11 cellular contexts compared by ENCODE assay signal in genomic region chr17:7383371-7383741, GRCh38. TPM values are rescaled to one million over a fixed set of nuclear protein-coding genes. Genes with fewer than 3 reads are reported as not detected.
A peak's percentile ranks its signal among the peaks of the same experiment; 100 is the strongest.
DNase-seq lines count a peak whose midpoint lies in the region; ATAC-seq and TF ChIP-seq lines count a peak whose summit lies in the region.
"Had no signal": no experiment of that assay in that cellular context is flagged by ENCODE, and none has a peak within 500 bp of the region (broad histone marks: within the 10 kb centered on the region; RNA-seq: fewer than 3 reads in every experiment).

No MANE protein-coding gene starts in this region.

- no peak overlapping the region for H3K27ac Mint-ChIP-seq in activated T-helper 1 cell treated with anti-CD3 and anti-CD28 coated beads, Interleukin-12 subunit alpha, Interleukin-12 subunit beta, Interleukin-2, Interleukin-4 antibody, amounts not matched to agents 30 ng/mL and 10 ng/mL and 1 ng/mL, durations not matched to agents 14 hours and 24 hours and 36 hours

- H3K27ac ChIP-seq in left ventricle myocardium inferior (replicated peaks) (no peak overlapping the region), mesenchymal stem cell (ENCODE audit: low read length, poor library complexity, severe bottlenecking) (no peak overlapping the region), tibial nerve (peak overlapping the region in 3 of 4 donors; percentile 55 to 86 (median 83))

- no peak for DNase-seq in left ventricle myocardium inferior
- no peak for DNase-seq in left cardiac atrium
- no peak for DNase-seq in activated T-helper 1 cell treated with anti-CD3 and anti-CD28 coated beads, Interleukin-12 subunit alpha, Interleukin-12 subunit beta, Interleukin-2, Interleukin-4 antibody, amounts not matched to agents 30 ng/mL and 10 ng/mL and 1 ng/mL, durations not matched to agents 14 hours and 24 hours and 36 hours (ENCODE audit: low spot score)
- DNase-seq in mesenchymal stem cell: no peak
- no peak for DNase-seq in tibial nerve (ENCODE audit: low spot score in 2 of 2)
- no peak for DNase-seq in inferior parietal cortex (ENCODE audit: extremely low spot score)
- no peak for DNase-seq in amniotic stem cell (lab: John Stamatoyannopoulos, UW)
- DNase-seq in Kasumi-1 (lab: John Stamatoyannopoulos, UW): no peak
- DNase-seq: NCI-H1694 had no signal

- peaks cover 4% of the 10 kb centered on the region for H3K36me3 ChIP-seq in left ventricle myocardium inferior
- peaks cover 2 to 22% of the 10 kb centered on the region in 2 experiments for H3K36me3 ChIP-seq in mesenchymal stem cell (ENCODE audit: control insufficient read depth in 1 of 2, insufficient read depth in 2 of 2, low read depth in 1 of 2, low read length in 2 of 2)
- H3K36me3 ChIP-seq in tibial nerve: peaks cover 0 to 23% (median 0%) of the 10 kb centered on the region in 3 donors

- H2BK120ac ChIP-seq in mesenchymal stem cell (ENCODE audit: low read depth, low read length): no peak overlapping the region

- no peak overlapping the region for H3K23ac ChIP-seq in mesenchymal stem cell (ENCODE audit: low read length in 2 of 2)

- H3K9me3 ChIP-seq in left ventricle myocardium inferior (replicated peaks) (no peaks in the 10 kb centered on the region), mesenchymal stem cell (ENCODE audit: control insufficient read depth, low read length) (peaks cover 12% of the 10 kb centered on the region), tibial nerve (no peaks in the 10 kb centered on the region)

- TF ChIP-seq EP300 in tibial nerve (IDR thresholded peaks at IDR 0.05): no peak

- TF ChIP-seq POLR2A in tibial nerve (IDR thresholded peaks at IDR 0.05): no peak

- no peak overlapping the region for H2AK5ac ChIP-seq in mesenchymal stem cell (ENCODE audit: low read length, severe bottlenecking)

- H3K4me1 ChIP-seq in left ventricle myocardium inferior (peaks cover 35% of the 10 kb centered on the region), mesenchymal stem cell (ENCODE audit: control insufficient read depth, insufficient read depth, low read depth, low read length) (peaks cover 19% of the 10 kb centered on the region), tibial nerve (peaks cover 0 to 40% (median 13%) of the 10 kb centered on the region in 4 donors)

- TF ChIP-seq CTCF in left ventricle myocardium inferior (IDR thresholded peaks at IDR 0.05; ENCODE audit: borderline replicate concordance): no peak
- TF ChIP-seq CTCF in tibial nerve (IDR thresholded peaks at IDR 0.05): no peak

- H4K91ac ChIP-seq in mesenchymal stem cell (ENCODE audit: low read length): no peak overlapping the region

- H2BK5ac ChIP-seq in mesenchymal stem cell (ENCODE audit: low read depth, low read length, poor library complexity, severe bottlenecking): no peak overlapping the region

- H3K14ac ChIP-seq in mesenchymal stem cell (ENCODE audit: low read length in 2 of 2): peak overlapping the region in 1 of 2 experiments; percentile 79

- peak overlapping the region; percentile 43 for H3K4me3 Mint-ChIP-seq in activated T-helper 1 cell treated with anti-CD3 and anti-CD28 coated beads, Interleukin-12 subunit alpha, Interleukin-12 subunit beta, Interleukin-2, Interleukin-4 antibody, amounts not matched to agents 30 ng/mL and 10 ng/mL and 1 ng/mL, durations not matched to agents 14 hours and 24 hours and 36 hours

- H3K18ac ChIP-seq in mesenchymal stem cell (ENCODE audit: low read depth in 1 of 2, low read length in 2 of 2): no peak overlapping the region

- peak overlapping the region; percentile 2 for H3K9ac ChIP-seq in mesenchymal stem cell (ENCODE audit: low read length)

- H2BK12ac ChIP-seq in mesenchymal stem cell (ENCODE audit: low read length in 2 of 2): no peak overlapping the region

- peaks cover 36% of the 10 kb centered on the region for H3K27me3 Mint-ChIP-seq in activated T-helper 1 cell treated with anti-CD3 and anti-CD28 coated beads, Interleukin-12 subunit alpha, Interleukin-12 subunit beta, Interleukin-2, Interleukin-4 antibody, amounts not matched to agents 30 ng/mL and 10 ng/mL and 1 ng/mL, durations not matched to agents 14 hours and 24 hours and 36 hours (ENCODE audit: insufficient read depth)

- peaks cover 20% of the 10 kb centered on the region for H3K27me3 ChIP-seq in left ventricle myocardium inferior (ENCODE audit: low read depth)
- peaks cover 42 to 46% of the 10 kb centered on the region in 2 experiments for H3K27me3 ChIP-seq in mesenchymal stem cell (ENCODE audit: control insufficient read depth in 1 of 2, insufficient read depth in 1 of 2, low read length in 2 of 2)
- H3K27me3 ChIP-seq in tibial nerve: peaks cover 0 to 47% of the 10 kb centered on the region in 2 donors

- peaks cover 5% of the 10 kb centered on the region for H3K4me1 Mint-ChIP-seq in activated T-helper 1 cell treated with anti-CD3 and anti-CD28 coated beads, Interleukin-12 subunit alpha, Interleukin-12 subunit beta, Interleukin-2, Interleukin-4 antibody, amounts not matched to agents 30 ng/mL and 10 ng/mL and 1 ng/mL, durations not matched to agents 14 hours and 24 hours and 36 hours (ENCODE audit: low read depth)

- peaks cover under 1% of the 10 kb centered on the region for H3K79me1 ChIP-seq in mesenchymal stem cell (replicated peaks; ENCODE audit: low read length, poor library complexity, severe bottlenecking)

- 89% methylated on average over 11 of the region's 11 CpGs for WGBS in mesenchymal stem cell
- WGBS in tibial nerve, 2 donors: 63 to 84% methylated on average over 6 to 10 of the region's 11 CpGs

- no peak for ATAC-seq in left cardiac atrium

- intact Hi-C loops in left ventricle myocardium inferior (cut with micrococcal nuclease) (no loop called here), left cardiac atrium (cut with DNase I) (no loop called here)
- intact Hi-C loops in activated T-helper 1 cell treated with anti-CD3 and anti-CD28 coated beads, Interleukin-12 subunit alpha, Interleukin-12 subunit beta, Interleukin-2, Interleukin-4 antibody, amounts not matched to agents 30 ng/mL and 10 ng/mL and 1 ng/mL, durations not matched to agents 14 hours and 24 hours and 36 hours (cut with micrococcal nuclease): no loop called here

- peaks cover 9% of the 10 kb centered on the region for H3K9me3 Mint-ChIP-seq in activated T-helper 1 cell treated with anti-CD3 and anti-CD28 coated beads, Interleukin-12 subunit alpha, Interleukin-12 subunit beta, Interleukin-2, Interleukin-4 antibody, amounts not matched to agents 30 ng/mL and 10 ng/mL and 1 ng/mL, durations not matched to agents 14 hours and 24 hours and 36 hours

- no peak overlapping the region for H3K4me2 ChIP-seq in mesenchymal stem cell (ENCODE audit: low read length, poor library complexity, severe bottlenecking)

- peaks cover 9% of the 10 kb centered on the region for H3K36me3 Mint-ChIP-seq in activated T-helper 1 cell treated with anti-CD3 and anti-CD28 coated beads, Interleukin-12 subunit alpha, Interleukin-12 subunit beta, Interleukin-2, Interleukin-4 antibody, amounts not matched to agents 30 ng/mL and 10 ng/mL and 1 ng/mL, durations not matched to agents 14 hours and 24 hours and 36 hours (ENCODE audit: low read depth)

- no peak overlapping the region for H2BK15ac ChIP-seq in mesenchymal stem cell (ENCODE audit: low read depth, poor library complexity, severe bottlenecking)

- H4K8ac ChIP-seq in mesenchymal stem cell (ENCODE audit: low read length): no peak overlapping the region

- H2AFZ ChIP-seq in mesenchymal stem cell (ENCODE audit: low read depth, low read length): no peak overlapping the region

- no peak overlapping the region for H3K4ac ChIP-seq in mesenchymal stem cell (ENCODE audit: low read depth in 1 of 2, low read length in 2 of 2)

- H3K4me3 ChIP-seq in left ventricle myocardium inferior (peak overlapping the region; percentile 64), mesenchymal stem cell (ENCODE audit: insufficient read depth in 1 of 2, low read depth in 1 of 2, low read length in 2 of 2) (peak overlapping the region in 1 of 2 experiments; percentile 65), tibial nerve (peak overlapping the region; percentile 48 to 60 (median 52))

RNA-seq across cellular contexts. Expression of gene TNK1, which starts 2.5 kb away (rescaled TPM):
- total RNA-seq in left ventricle myocardium inferior (1.8 TPM), left cardiac atrium (1 to 10 TPM; 1.9 to 2.1 TPM), tibial nerve (1 to 10 TPM; 2.4 to 9.8 (median 6.0) TPM)
- total RNA-seq in activated T-helper 1 cell treated with anti-CD3 and anti-CD28 coated beads, Interleukin-12 subunit alpha, Interleukin-12 subunit beta, Interleukin-2, Interleukin-4 antibody, amounts not matched to agents 30 ng/mL and 10 ng/mL and 1 ng/mL, durations not matched to agents 14 hours and 24 hours and 36 hours: 3.8 and 4.9 TPM in 2 replicates
- polyA plus RNA-seq in mesenchymal stem cell (2013, experiment 1 of 2): 0.04 TPM
- not detected for polyA plus RNA-seq in mesenchymal stem cell (2013, experiment 2 of 2)

RNA-seq across cellular contexts. Expression of gene PLSCR3, which starts 11.0 kb away (rescaled TPM):
- total RNA-seq in left ventricle myocardium inferior (20.1 TPM), left cardiac atrium (10 to 100 TPM; 22.4 to 29.0 TPM), tibial nerve (10 to 100 TPM; 28.7 to 55.5 (median 42.9) TPM)
- total RNA-seq in activated T-helper 1 cell treated with anti-CD3 and anti-CD28 coated beads, Interleukin-12 subunit alpha, Interleukin-12 subunit beta, Interleukin-2, Interleukin-4 antibody, amounts not matched to agents 30 ng/mL and 10 ng/mL and 1 ng/mL, durations not matched to agents 14 hours and 24 hours and 36 hours: 77.1 and 78.2 TPM in 2 replicates
- polyA plus RNA-seq in mesenchymal stem cell (2013, experiment 1 of 2): 98.8 TPM
- 98.5 TPM for polyA plus RNA-seq in mesenchymal stem cell (2013, experiment 2 of 2)

RNA-seq across cellular contexts. Expression of gene TMEM256, which starts 20.5 kb away (rescaled TPM):
- total RNA-seq in left ventricle myocardium inferior (67.8 TPM), left cardiac atrium (10 to 100 TPM; 67.3 to 69.2 TPM), tibial nerve (100 to 1,000 TPM in 2 of 4 donors, 10 to 100 TPM in 2; 88.3 to 121 (median 103) TPM)
- 53.5 and 54.7 TPM in 2 replicates for total RNA-seq in activated T-helper 1 cell treated with anti-CD3 and anti-CD28 coated beads, Interleukin-12 subunit alpha, Interleukin-12 subunit beta, Interleukin-2, Interleukin-4 antibody, amounts not matched to agents 30 ng/mL and 10 ng/mL and 1 ng/mL, durations not matched to agents 14 hours and 24 hours and 36 hours
- 103 TPM for polyA plus RNA-seq in mesenchymal stem cell (2013, experiment 1 of 2)
- 106 TPM for polyA plus RNA-seq in mesenchymal stem cell (2013, experiment 2 of 2)

RNA-seq across cellular contexts. Expression of gene NLGN2, which starts 24.3 kb away (rescaled TPM):
- total RNA-seq in left ventricle myocardium inferior: 9.3 TPM
- total RNA-seq in left cardiac atrium: 10 to 100 TPM; 12.1 to 15.5 TPM
- 2.3 and 2.7 TPM in 2 replicates for total RNA-seq in activated T-helper 1 cell treated with anti-CD3 and anti-CD28 coated beads, Interleukin-12 subunit alpha, Interleukin-12 subunit beta, Interleukin-2, Interleukin-4 antibody, amounts not matched to agents 30 ng/mL and 10 ng/mL and 1 ng/mL, durations not matched to agents 14 hours and 24 hours and 36 hours
- 40.0 TPM for polyA plus RNA-seq in mesenchymal stem cell (2013, experiment 1 of 2)
- polyA plus RNA-seq in mesenchymal stem cell (2013, experiment 2 of 2): 38.0 TPM
- 10 to 100 TPM; 14.4 to 32.4 (median 23.9) TPM for total RNA-seq in tibial nerve

RNA-seq across cellular contexts. Expression of gene TMEM95, which starts 28.4 kb away (rescaled TPM):
- total RNA-seq in left ventricle myocardium inferior (not detected), left cardiac atrium (not detected), tibial nerve (not detected)
- total RNA-seq in activated T-helper 1 cell treated with anti-CD3 and anti-CD28 coated beads, Interleukin-12 subunit alpha, Interleukin-12 subunit beta, Interleukin-2, Interleukin-4 antibody, amounts not matched to agents 30 ng/mL and 10 ng/mL and 1 ng/mL, durations not matched to agents 14 hours and 24 hours and 36 hours: 0.17 TPM in 1 of 2 replicates, not detected in the other
- not detected for polyA plus RNA-seq in mesenchymal stem cell (2013, experiment 1 of 2)
- not detected for polyA plus RNA-seq in mesenchymal stem cell (2013, experiment 2 of 2)
- total RNA-seq: activated T-cell treated with anti-CD3 and anti-CD28 coated beads, Interleukin-2, amount 50 U/mL, for 4 hours; dermis blood vessel endothelial cell had no signal

Comparison
In these comparisons a context has a peak if more than half of its experiments do, and no peak if none do; other contexts are left out.
1. H3K27ac ChIP-seq: peak in tibial nerve (3 of 4); none in left ventricle myocardium inferior (single experiment) and mesenchymal stem cell (single experiment).